In the genomic region with DNA sequence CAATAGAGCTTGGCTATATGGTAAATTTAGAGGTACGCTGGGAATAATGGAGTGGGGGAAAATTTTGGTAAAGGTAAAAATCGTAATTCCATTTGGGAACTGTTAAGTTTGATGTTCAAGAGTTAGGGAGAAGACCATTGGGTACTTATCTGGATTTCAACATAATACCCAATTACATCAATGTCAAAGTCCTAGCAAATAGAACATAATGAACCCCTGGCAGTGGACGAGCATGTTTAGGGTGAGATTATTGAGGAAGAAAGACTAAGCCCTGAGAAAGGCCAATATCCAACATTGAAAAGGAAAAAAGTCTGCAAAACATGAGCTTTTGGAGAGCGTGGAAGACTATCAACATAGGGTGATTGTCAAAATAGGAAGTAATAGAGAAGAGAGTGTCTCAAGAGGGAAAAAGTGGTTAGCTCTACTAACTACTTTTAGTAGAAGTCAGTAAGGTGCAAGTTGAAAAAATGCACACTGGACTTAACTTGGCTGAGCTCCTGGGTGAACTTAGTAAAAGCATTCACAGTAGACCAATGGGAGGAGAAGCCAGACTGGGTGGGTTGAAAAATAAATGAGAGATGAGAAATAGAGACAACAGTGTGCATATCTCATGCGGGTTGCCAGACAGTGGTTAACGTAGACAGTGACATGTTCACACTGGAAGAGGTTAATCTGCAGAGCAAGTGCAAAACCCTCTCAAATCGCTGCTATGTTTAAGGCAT, we compare ENCODE assay signal across 17 cellular contexts.
"Had no signal": no experiment of that assay in that cellular context is flagged by ENCODE, and none has a peak within 500 bp of the region (broad histone marks: within the 10 kb centered on the region; RNA-seq: fewer than 3 reads in every experiment).

No MANE protein-coding gene starts in this region.

- H3K9me3 ChIP-seq: neutrophil, ovary, psoas muscle, right atrium auricular region, upper lobe of right lung had no signal

- H3K27me3 ChIP-seq: cardiac muscle cell, ovary, right atrium auricular region, upper lobe of right lung had no signal

- ATAC-seq: natural killer cell treated with Interleukin-12 subunit alpha and Interleukin-12 subunit beta and Interleukin-15 and Interleukin-18, amount 100 ng/mL, for 72 hours; psoas muscle; upper lobe of right lung; WTC11 had no signal

- FAIRE-seq: kidney had no signal

- H3K36me3 ChIP-seq: cardiac muscle cell, neutrophil, ovary, right atrium auricular region, upper lobe of right lung had no signal

- DNase-seq: activated naive CD4-positive, alpha-beta T cell; activated T-cell treated with anti-CD3 and anti-CD28 coated beads, Interleukin-2, amount 50 U/mL, for 1 hour; amygdala; kidney; ovary; psoas muscle; stimulated activated CD4-positive, alpha-beta T cell treated with anti-CD3 and anti-CD28 coated beads, Interleukin-4, amount 100 ng/mL, for 1 hour; stimulated activated naive CD4-positive, alpha-beta T cell; T-helper 9 cell; upper lobe of right lung had no signal

- H3K27ac ChIP-seq: cardiac muscle cell, epithelial cell of prostate, neutrophil, ovary, psoas muscle, upper lobe of right lung had no signal

- H3K4me1 ChIP-seq: psoas muscle, right atrium auricular region had no signal

- H3K4me3 ChIP-seq: cardiac muscle cell, lung, ovary, psoas muscle, right atrium auricular region, upper lobe of right lung had no signal
